Comparison of ENCODE assay signal across 21 cellular contexts in the genomic region with DNA sequence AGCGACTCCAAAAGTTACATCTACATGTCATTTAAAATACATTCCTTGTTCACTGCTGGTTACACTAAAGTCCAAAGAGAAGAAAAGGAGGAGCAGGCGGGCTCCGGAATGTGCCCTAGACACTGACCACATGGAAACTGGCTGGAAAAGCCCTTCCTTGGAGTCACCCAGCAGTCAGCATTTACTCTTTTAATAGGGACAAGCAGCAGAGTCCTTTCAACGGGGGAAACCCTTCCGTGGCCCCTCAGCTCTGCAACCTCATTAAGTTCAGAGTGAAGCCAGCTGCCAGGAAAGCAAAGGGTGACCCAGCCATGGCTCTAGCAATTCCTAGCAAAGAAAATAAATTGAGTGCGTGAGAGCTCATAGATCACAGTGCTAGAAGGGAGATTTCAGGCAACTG.
DNase-seq lines count a peak whose midpoint lies in the region; ATAC-seq, FAIRE-seq and TF ChIP-seq lines count a peak whose summit lies in the region.
"Had no signal": no experiment of that assay in that cellular context is flagged by ENCODE, and none has a peak within 500 bp of the region (broad histone marks: within the 10 kb centered on the region; RNA-seq: fewer than 3 reads in every experiment).

No MANE protein-coding gene starts in this region.

- peak overlapping the region in 1 of 2 experiments; percentile 31; a peak in 1 of 5 replicates for H3K4me3 Mint-ChIP-seq in H9
- H3K4me3 Mint-ChIP-seq: activated CD4-positive, alpha-beta T cell treated with anti-CD3 and anti-CD28 coated beads, Interleukin-2, amount 10 ng/mL, durations not matched to agents 7 days and 5 days; CD4-positive, CD25-positive, alpha-beta regulatory T cell had no signal

- H3K23ac ChIP-seq in H9 (ENCODE audit: insufficient read length, low read depth, low read length): no peak overlapping the region

- no peak overlapping the region for H2BK20ac ChIP-seq in H9 (ENCODE audit: low read depth, low read length, poor library complexity, severe bottlenecking)

- H3K4me1 ChIP-seq in H9 (ENCODE audit: insufficient read depth, low read length): peaks cover 14% of the 10 kb centered on the region; the same call in 1 of the 2 replicates
- H3K4me1 ChIP-seq in ectodermal cell (ENCODE audit: control insufficient read depth, insufficient read depth, low read length): peaks cover 9% of the 10 kb centered on the region
- peaks cover 14% of the 10 kb centered on the region for H3K4me1 ChIP-seq in lower lobe of right lung
- H3K4me1 ChIP-seq in sigmoid colon: peaks cover 0 to 100% (median 98%) of the 10 kb centered on the region in 4 donors

- H3K27ac Mint-ChIP-seq in H9: peak overlapping the region; percentile 51 to 87 (median 58); a peak in 6 of 7 replicates
- H3K27ac Mint-ChIP-seq: activated CD4-positive, alpha-beta T cell treated with anti-CD3 and anti-CD28 coated beads, Interleukin-2, amount 10 ng/mL, durations not matched to agents 7 days and 5 days; CD4-positive, CD25-positive, alpha-beta regulatory T cell had no signal

- H3K27me3 ChIP-seq in H9 (ENCODE audit: insufficient read depth, low read length) (no peaks in the 10 kb centered on the region), ectodermal cell (ENCODE audit: control insufficient read depth, insufficient read depth, low read length, poor library complexity, severe bottlenecking) (no peaks in the 10 kb centered on the region), lower lobe of right lung (ENCODE audit: low read depth) (no peaks in the 10 kb centered on the region), sigmoid colon (no peaks in the 10 kb centered on the region)

- no peak overlapping the region for H3K27ac ChIP-seq in H9 (ENCODE audit: insufficient read length, low read depth, low read length)
- peak overlapping the region; percentile 8 for H3K27ac ChIP-seq in ectodermal cell (ENCODE audit: insufficient read depth, low read depth, low read length, poor library complexity, severe bottlenecking)
- H3K27ac ChIP-seq in lower lobe of right lung: no peak overlapping the region
- H3K27ac ChIP-seq in sigmoid colon: peak overlapping the region; percentile 84 to 98 (median 90)

- H3T11ph ChIP-seq in H9 (ENCODE audit: low read length): no peak overlapping the region

- H3K4me3 ChIP-seq in ectodermal cell (ENCODE audit: insufficient read depth, low read depth, low read length) (no peak overlapping the region), lower lobe of right lung (no peak overlapping the region), sigmoid colon (peak overlapping the region in 1 of 4 donors; percentile 4)

- H3K4me2 ChIP-seq in H9 (ENCODE audit: insufficient read depth, insufficient read length, low read length): no peak overlapping the region

- H4K5ac ChIP-seq in H9 (ENCODE audit: insufficient read length, low read depth, low read length): no peak overlapping the region

- H4K20me1 ChIP-seq in H9 (ENCODE audit: control insufficient read depth, insufficient read depth, insufficient read length): no peaks in the 10 kb centered on the region

- TF ChIP-seq CTCF in H9 (conservative IDR thresholded peaks at IDR 0.05) (no peak), lower lobe of right lung (IDR thresholded peaks at IDR 0.05) (no peak), sigmoid colon (IDR thresholded peaks at IDR 0.05) (no peak)

- H3K36me3 Mint-ChIP-seq in H9 (ENCODE audit: insufficient read depth in 1 of 3, low read depth in 3 of 3): no peaks in the 10 kb centered on the region
- H3K36me3 Mint-ChIP-seq: CD4-positive, CD25-positive, alpha-beta regulatory T cell had no signal

- no peaks in the 10 kb centered on the region for H3K27me3 Mint-ChIP-seq in H9 (ENCODE audit: low read depth)

- H2BK120ac ChIP-seq in H9 (ENCODE audit: low read depth, low read length, poor library complexity, severe bottlenecking): no peak overlapping the region

- WGBS in H9 (ENCODE audit: extremely low coverage, insufficient read length, low lambda C conversion rate): no CpG with 5 or more reads among the region's 6 CpGs
- 65% methylated on average over 6 of the region's 6 CpGs for WGBS in ectodermal cell, 2 experiments
- 78 to 82% methylated on average over 6 of the region's 6 CpGs for WGBS in sigmoid colon, 2 donors

- H3K9me3 Mint-ChIP-seq in H9: no peaks in the 10 kb centered on the region
- H3K9me3 Mint-ChIP-seq: activated CD4-positive, alpha-beta T cell treated with anti-CD3 and anti-CD28 coated beads, Interleukin-2, amount 10 ng/mL, durations not matched to agents 7 days and 5 days had no signal

- H3K9ac ChIP-seq in H9 (ENCODE audit: extremely low read depth, insufficient read length, low read length): no peak overlapping the region

- TF ChIP-seq EP300 in sigmoid colon (IDR thresholded peaks at IDR 0.05): no peak

- no peaks in the 10 kb centered on the region for H3K36me3 ChIP-seq in ectodermal cell (ENCODE audit: control insufficient read depth, insufficient read depth, low read length)
- H3K36me3 ChIP-seq in lower lobe of right lung: no peaks in the 10 kb centered on the region
- H3K36me3 ChIP-seq in sigmoid colon: no peaks in the 10 kb centered on the region

- H3K4ac ChIP-seq in H9 (ENCODE audit: low read depth, low read length): no peak overlapping the region

- no peak overlapping the region for H3K18ac ChIP-seq in H9 (ENCODE audit: insufficient read length, low read depth, low read length)

- H3K79me1 ChIP-seq in H9 (ENCODE audit: insufficient read depth, low read depth, low read length, poor library complexity, severe bottlenecking): no peaks in the 10 kb centered on the region

- no peak overlapping the region for H2BK15ac ChIP-seq in H9 (ENCODE audit: low read depth, low read length)

- H3K79me2 ChIP-seq in H9 (ENCODE audit: insufficient read depth, low read length): no peaks in the 10 kb centered on the region

- intact Hi-C loops in lower lobe of right lung (cut with DNase I) (no loop called here), sigmoid colon (cut with DNase I) (no loop called here)

- no peak overlapping the region for H3K56ac ChIP-seq in H9 (ENCODE audit: insufficient read length, low read depth, low read length)

- H2AFZ ChIP-seq in H9 (ENCODE audit: low read length): no peak overlapping the region

- H4K8ac ChIP-seq in H9 (replicated peaks; ENCODE audit: insufficient read length, low read depth, low read length): no peak overlapping the region

- H2AK5ac ChIP-seq in H9 (ENCODE audit: insufficient read length, low read length): no peak overlapping the region

- peak; percentile 22 to 69 for ATAC-seq in lower lobe of right lung
- ATAC-seq: SK-N-SH treated with all-trans-retinoic acid at 6 μM for 48 hours had no signal

- H3K9me3 ChIP-seq in H9 (ENCODE audit: control insufficient read depth, low read depth, low read length) (no peaks in the 10 kb centered on the region), ectodermal cell (ENCODE audit: control insufficient read depth, low read length) (no peaks in the 10 kb centered on the region), lower lobe of right lung (no peaks in the 10 kb centered on the region), sigmoid colon (no peaks in the 10 kb centered on the region)

- no peak overlapping the region for H4K91ac ChIP-seq in H9 (ENCODE audit: insufficient read length, low read depth, low read length)

- no peak overlapping the region for H3K14ac ChIP-seq in H9 (ENCODE audit: insufficient read depth, low read length)

- H2BK12ac ChIP-seq in H9 (ENCODE audit: insufficient read length, low read depth, low read length): no peak overlapping the region

- no peak overlapping the region for H2BK5ac ChIP-seq in H9 (ENCODE audit: insufficient read length, low read length)

- H3K23me2 ChIP-seq in H9 (ENCODE audit: insufficient read length, low read depth, low read length, poor library complexity, severe bottlenecking): no peaks in the 10 kb centered on the region

- FAIRE-seq in HTR-8/SVneo (lab: Jason Lieb, UNC) (no peak), GM19239 (lab: Jason Lieb, UNC) (no peak)
- FAIRE-seq: endothelial cell of umbilical vein, islet of Langerhans had no signal

- peaks cover 33 to 46% of the 10 kb centered on the region in 2 experiments for H3K4me1 Mint-ChIP-seq in H9
- H3K4me1 Mint-ChIP-seq: activated CD4-positive, alpha-beta T cell treated with anti-CD3 and anti-CD28 coated beads, Interleukin-2, amount 10 ng/mL, durations not matched to agents 7 days and 5 days; CD4-positive, CD25-positive, alpha-beta regulatory T cell had no signal

- DNase-seq in H9: no peak
- no peak for DNase-seq in lower lobe of right lung
- DNase-seq in sigmoid colon: no peak
- no peak for DNase-seq in HTR-8/SVneo (ENCODE audit: insufficient read length, low spot score)
- DNase-seq in GM19239 (ENCODE audit: insufficient read length, low spot score): no peak
- DNase-seq in amniotic stem cell (lab: John Stamatoyannopoulos, UW): no peak
- DNase-seq in H4 (ENCODE audit: low spot score): no peak
- DNase-seq: activated CD4-positive, alpha-beta T cell treated with anti-CD3 and anti-CD28 coated beads, Interleukin-2, amount 10 ng/mL, durations not matched to agents 7 days and 5 days; activated naive CD4-positive, alpha-beta T cell treated with anti-CD3 and anti-CD28 coated beads, Interleukin-2, amount 50 U/mL, for 16 hours; activated T-cell treated with anti-CD3 and anti-CD28 coated beads for 4 hours; CD4-positive, CD25-positive, alpha-beta regulatory T cell; central memory CD4-positive, alpha-beta T cell; DND-41; Kasumi-1; NCI-H187; stimulated activated CD4-positive, alpha-beta T cell treated with anti-CD3 and anti-CD28 coated beads, Interleukin-2, amount 100 ng/mL, for 24 hours; trophoblast cell had no signal

- no peak for TF ChIP-seq POLR2A in sigmoid colon (IDR thresholded peaks at IDR 0.05)

Comparison
In these comparisons a context has a peak if more than half of its experiments do, and no peak if none do; other contexts are left out.
1. H3K27ac ChIP-seq: peak in ectodermal cell (single experiment) and sigmoid colon (4 of 4); none in H9 (single experiment) and lower lobe of right lung (single experiment).